Comparison of ENCODE assay signal across 9 cellular contexts in genomic region chr5:150511641-150512367, GRCh38. TPM values are rescaled to one million over a fixed set of nuclear protein-coding genes. Genes with fewer than 3 reads are reported as not detected.
A peak's percentile ranks its signal among the peaks of the same experiment; 100 is the strongest.
DNase-seq lines count a peak whose midpoint lies in the region; ATAC-seq and TF ChIP-seq lines count a peak whose summit lies in the region.
"Had no signal": no experiment of that assay in that cellular context is flagged by ENCODE, and none has a peak within 500 bp of the region (broad histone marks: within the 10 kb centered on the region; RNA-seq: fewer than 3 reads in every experiment).

No MANE protein-coding gene starts in this region.

- H3K36me3 ChIP-seq in ACC112 (ENCODE audit: insufficient read depth, low read length): no peaks in the 10 kb centered on the region

- intact Hi-C loops in natural killer cell (cut with micrococcal nuclease): no loop called here

- DNase-seq in NCI-H82 treated with DMSO at 0.1 percent for 48 hours (lab: John Stamatoyannopoulos, UW; ENCODE audit: unreplicated experiment): peak; percentile 41
- peak; percentile 57 for DNase-seq in epithelial cell of prostate (ENCODE audit: low read depth, low spot score)
- DNase-seq in mucosa of gallbladder (ENCODE audit: low spot score): peak; percentile 58
- DNase-seq in stimulated activated CD4-positive, alpha-beta T cell treated with anti-CD3 and anti-CD28 coated beads, Interleukin-15, amount 100 ng/mL, for 24 hours: no peak
- no peak for DNase-seq in natural killer cell
- DNase-seq in activated CD4-positive, alpha-beta T cell treated with anti-CD3 and anti-CD28 coated beads, Interleukin-2, amount 10 ng/mL, durations not matched to agents 7 days and 5 days: no peak

- no peak overlapping the region for H3K4me3 Mint-ChIP-seq in natural killer cell
- H3K4me3 Mint-ChIP-seq in activated CD4-positive, alpha-beta T cell treated with anti-CD3 and anti-CD28 coated beads, Interleukin-2, amount 10 ng/mL, durations not matched to agents 7 days and 5 days: no peak overlapping the region
- H3K4me3 Mint-ChIP-seq: IgD-negative memory B cell had no signal

- peaks cover 0 to 3% of the 10 kb centered on the region in 2 donors for H3K27me3 Mint-ChIP-seq in natural killer cell (ENCODE audit: low read depth in 2 of 2)
- no peaks in the 10 kb centered on the region for H3K27me3 Mint-ChIP-seq in activated CD4-positive, alpha-beta T cell treated with anti-CD3 and anti-CD28 coated beads, Interleukin-2, amount 10 ng/mL, durations not matched to agents 7 days and 5 days
- H3K27me3 Mint-ChIP-seq: IgD-negative memory B cell had no signal

- CTCF ChIA-PET in activated CD4-positive, alpha-beta T cell treated with anti-CD3 and anti-CD28 coated beads, Interleukin-2, amount 10 ng/mL, durations not matched to agents 7 days and 5 days (lab: Charles Lee): interaction anchor here (0.8 to 1.3 kb wide), 2 partner anchors 10 to 21 kb away, joined by 3 to 4 read pairs; no protein-coding TSS in a partner anchor

- H3K36me3 Mint-ChIP-seq in natural killer cell: no peaks in the 10 kb centered on the region
- no peaks in the 10 kb centered on the region for H3K36me3 Mint-ChIP-seq in activated CD4-positive, alpha-beta T cell treated with anti-CD3 and anti-CD28 coated beads, Interleukin-2, amount 10 ng/mL, durations not matched to agents 7 days and 5 days (ENCODE audit: low read depth)

- peak overlapping the region; percentile 43; the same call in 1 of the 2 replicates for H3K27ac ChIP-seq in ACC112 (ENCODE audit: low read depth, low read length)
- peak overlapping the region; percentile 72 for H3K27ac ChIP-seq in epithelial cell of prostate

- no peak overlapping the region for H3K4me3 ChIP-seq in ACC112 (ENCODE audit: low read depth, low read length)

- no peaks in the 10 kb centered on the region for H3K4me1 Mint-ChIP-seq in natural killer cell
- no peaks in the 10 kb centered on the region for H3K4me1 Mint-ChIP-seq in activated CD4-positive, alpha-beta T cell treated with anti-CD3 and anti-CD28 coated beads, Interleukin-2, amount 10 ng/mL, durations not matched to agents 7 days and 5 days

- no peaks in the 10 kb centered on the region for H3K27me3 ChIP-seq in ACC112 (ENCODE audit: insufficient read depth, low read length)

- TF ChIP-seq CTCF in natural killer cell (IDR thresholded peaks at IDR 0.05): no peak

- no peak overlapping the region for H2AFZ ChIP-seq in ACC112 (ENCODE audit: low read length, unreplicated experiment)

- no peaks in the 10 kb centered on the region for H3K9me3 Mint-ChIP-seq in natural killer cell
- no peaks in the 10 kb centered on the region for H3K9me3 Mint-ChIP-seq in activated CD4-positive, alpha-beta T cell treated with anti-CD3 and anti-CD28 coated beads, Interleukin-2, amount 10 ng/mL, durations not matched to agents 7 days and 5 days
- H3K9me3 Mint-ChIP-seq: IgD-negative memory B cell had no signal

- H3K4me1 ChIP-seq in ACC112 (ENCODE audit: control insufficient read depth, insufficient read depth, low read length, unreplicated experiment): peaks cover 59% of the 10 kb centered on the region

- POLR2A ChIA-PET in activated CD4-positive, alpha-beta T cell treated with anti-CD3 and anti-CD28 coated beads, Interleukin-2, amount 10 ng/mL, durations not matched to agents 7 days and 5 days (lab: Charles Lee): no interaction called here

- H3K27ac Mint-ChIP-seq in natural killer cell: no peak overlapping the region
- no peak overlapping the region for H3K27ac Mint-ChIP-seq in activated CD4-positive, alpha-beta T cell treated with anti-CD3 and anti-CD28 coated beads, Interleukin-2, amount 10 ng/mL, durations not matched to agents 7 days and 5 days
- H3K27ac Mint-ChIP-seq: IgD-negative memory B cell had no signal

- ATAC-seq in GM18861 (IDR thresholded peaks at IDR 0.05; ENCODE audit: unreplicated experiment) (no peak), natural killer cell (no peak)

- H3K79me2 ChIP-seq in ACC112 (ENCODE audit: control insufficient read depth, insufficient read depth, low read length, unreplicated experiment): peaks cover 72% of the 10 kb centered on the region

RNA-seq across cellular contexts. Expression of gene NDST1, which starts 3.9 kb away (rescaled TPM):
- total RNA-seq in mucosa of gallbladder (80.7 TPM), natural killer cell (10 to 100 TPM in 1 of 3 donors, 1 to 10 TPM in 2; 2.8 to 12.3 (median 4.3) TPM)
- total RNA-seq in activated CD4-positive, alpha-beta T cell treated with anti-CD3 and anti-CD28 coated beads, Interleukin-2, amount 10 ng/mL, durations not matched to agents 7 days and 5 days: under 1 TPM; 0.50 to 0.71 TPM

Comparison
In these comparisons a context has a peak if more than half of its experiments do, and no peak if none do; other contexts are left out.
1. DNase-seq: peak in NCI-H82 treated with DMSO at 0.1 percent for 48 hours (single experiment), epithelial cell of prostate (single experiment) and mucosa of gallbladder (single experiment); none in stimulated activated CD4-positive, alpha-beta T cell treated with anti-CD3 and anti-CD28 coated beads, Interleukin-15, amount 100 ng/mL, for 24 hours (single experiment), natural killer cell (single experiment) and activated CD4-positive, alpha-beta T cell treated with anti-CD3 and anti-CD28 coated beads, Interleukin-2, amount 10 ng/mL, durations not matched to agents 7 days and 5 days (single experiment).